ENCODE assay signal across 16 cellular contexts in genomic region chr1:51693420-51694144, GRCh38.
DNase-seq lines count a peak whose midpoint lies in the region; ATAC-seq, FAIRE-seq and TF ChIP-seq lines count a peak whose summit lies in the region.
"Had no signal": no experiment of that assay in that cellular context is flagged by ENCODE, and none has a peak within 500 bp of the region (broad histone marks: within the 10 kb centered on the region; RNA-seq: fewer than 3 reads in every experiment).

No MANE protein-coding gene starts in this region.

- BruUV-seq in mammary epithelial cell (replicated peaks; lab: Mats Ljungman, UMichigan) = no TSS peak

- H3K4me1 ChIP-seq in mammary epithelial cell (ENCODE audit: insufficient read depth, low read length) (peaks cover 54% of the 10 kb centered on the region), Peyer's patch (peaks cover 0 to 9% (median 0%) of the 10 kb centered on the region in 4 donors), left ventricle myocardium inferior (peaks cover 81% of the 10 kb centered on the region)

- no peak for ATAC-seq in activated CD4-positive, CD25-positive, alpha-beta regulatory T cell treated with anti-CD3 and anti-CD28 coated beads, Interleukin-2, amount 50 U/mL, for 24 hours

- intact Hi-C loops in mammary epithelial cell (cut with micrococcal nuclease) = loop anchor here (5.0 kb wide), 1 partner anchor 56 kb away; no protein-coding TSS in a partner anchor
- intact Hi-C loops in left ventricle myocardium inferior (cut with micrococcal nuclease) = no loop called here

- H3K4me2 ChIP-seq in mammary epithelial cell (ENCODE audit: insufficient read depth, low read depth, low read length) = peak overlapping the region; percentile 66

- peaks cover 43% of the 10 kb centered on the region for H3K79me2 ChIP-seq in mammary epithelial cell (ENCODE audit: insufficient read depth, low read length)

- H3K27ac ChIP-seq in mammary epithelial cell (ENCODE audit: insufficient read depth, low read depth, low read length) = peak overlapping the region; percentile 28
- no peak overlapping the region for H3K27ac ChIP-seq in Peyer's patch
- H3K27ac ChIP-seq in left ventricle myocardium inferior (replicated peaks) = no peak overlapping the region
- H3K27ac ChIP-seq: SJSA1, transverse colon had no signal

- no peak overlapping the region for H3K4me3 ChIP-seq in mammary epithelial cell (replicated peaks in 1 of 3; ENCODE audit: insufficient read depth in 1 of 3, low read depth in 2 of 3, low read length in 3 of 3)
- no peak overlapping the region for H3K4me3 ChIP-seq in Peyer's patch
- H3K4me3 ChIP-seq in left ventricle myocardium inferior = no peak overlapping the region
- H3K4me3 ChIP-seq: heart left ventricle, SJSA1, transverse colon had no signal

- 59% methylated on average over 4 of the region's 4 CpGs for WGBS in mammary epithelial cell (ENCODE audit: low coverage, missing lambda C conversion rate)

- no peaks in the 10 kb centered on the region for H3K36me3 ChIP-seq in mammary epithelial cell (ENCODE audit: insufficient read depth, low read length)
- H3K36me3 ChIP-seq in Peyer's patch = no peaks in the 10 kb centered on the region
- H3K36me3 ChIP-seq in left ventricle myocardium inferior = no peaks in the 10 kb centered on the region
- H3K36me3 ChIP-seq: heart left ventricle, SJSA1, transverse colon had no signal

- H2AFZ ChIP-seq in mammary epithelial cell (ENCODE audit: low read depth, low read length) = no peak overlapping the region

- H3K27me3 ChIP-seq in mammary epithelial cell (ENCODE audit: insufficient read depth, low read length) (no peaks in the 10 kb centered on the region), Peyer's patch (no peaks in the 10 kb centered on the region), left ventricle myocardium inferior (ENCODE audit: low read depth) (no peaks in the 10 kb centered on the region)
- H3K27me3 ChIP-seq: heart left ventricle, SJSA1, transverse colon had no signal

- TF ChIP-seq POLR2A in Peyer's patch (IDR thresholded peaks at IDR 0.05) = no peak

- H3K9me3 ChIP-seq in mammary epithelial cell (replicated peaks; ENCODE audit: insufficient read depth, low read length) (no peaks in the 10 kb centered on the region), Peyer's patch (no peaks in the 10 kb centered on the region), left ventricle myocardium inferior (replicated peaks) (no peaks in the 10 kb centered on the region)
- H3K9me3 ChIP-seq: heart left ventricle, SJSA1, transverse colon had no signal

- no peak for TF ChIP-seq CTCF in mammary epithelial cell (conservative IDR thresholded peaks at IDR 0.05 in 1 of 2, IDR thresholded peaks at IDR 0.05 in 1 of 2; ENCODE audit: extremely low read depth in 1 of 2, insufficient read depth in 1 of 2, low read depth in 1 of 2, low read length in 2 of 2)
- TF ChIP-seq CTCF in Peyer's patch (IDR thresholded peaks at IDR 0.05) = no peak
- no peak for TF ChIP-seq CTCF in left ventricle myocardium inferior (IDR thresholded peaks at IDR 0.05; ENCODE audit: borderline replicate concordance)

- DNase-seq in DMS53 (lab: John Stamatoyannopoulos, UW) (peak; percentile 70), LoVo (ENCODE audit: low spot score) (peak; percentile 32), mammary epithelial cell (peak; percentile 38), myocyte (ENCODE audit: low read depth) (peak; percentile 17), Peyer's patch (no peak), HTR-8/SVneo (ENCODE audit: insufficient read length, low spot score) (no peak), left ventricle myocardium inferior (no peak)
- DNase-seq: activated CD8-positive, alpha-beta memory T cell treated with anti-CD3 and anti-CD28 coated beads for 24 hours; activated gamma-delta T cell; C1 segment of cervical spinal cord; heart left ventricle; NCI-H2081; transverse colon had no signal

- no peak for FAIRE-seq in HTR-8/SVneo (lab: Jason Lieb, UNC)
- FAIRE-seq: endometrium had no signal

- in situ Hi-C loops in mammary epithelial cell (cut with MboI; ENCODE audit: low sequenced_read_pairs in 2 of 2) = no loop called here

- no peaks in the 10 kb centered on the region for H4K20me1 ChIP-seq in mammary epithelial cell (ENCODE audit: insufficient read depth, low read length)

- CTCF ChIA-PET in mammary epithelial cell (lab: Charles Lee; ENCODE audit: low non-redundant PET) = no interaction called here

- no peak overlapping the region for H3K9ac ChIP-seq in mammary epithelial cell (ENCODE audit: insufficient read depth, low read length)

- dilution Hi-C loops in mammary epithelial cell (cut with HindIII; ENCODE audit: low sequenced_read_pairs) = no loop called here

Comparison
In these comparisons a context has a peak if more than half of its experiments do, and no peak if none do; other contexts are left out.
1. DNase-seq: peak in DMS53 (single experiment), LoVo (single experiment), mammary epithelial cell (single experiment) and myocyte (single experiment); none in Peyer's patch (0 of 3), HTR-8/SVneo (single experiment) and left ventricle myocardium inferior (single experiment).